ENCODE assay signal across 7 cellular contexts in genomic region chr1:44738985-44739360, GRCh38. TPM values are rescaled to one million over a fixed set of nuclear protein-coding genes. Genes with fewer than 3 reads are reported as not detected.
DNase-seq lines count a peak whose midpoint lies in the region; ATAC-seq and TF ChIP-seq lines count a peak whose summit lies in the region.
"Not testable (repeated sequence)": the region's sequence is repeated elsewhere in the genome, so short reads cannot be mapped to it uniquely, and the experiment has no call there.
"Had no signal": no experiment of that assay in that cellular context is flagged by ENCODE, and none has a peak within 500 bp of the region (broad histone marks: within the 10 kb centered on the region; RNA-seq: fewer than 3 reads in every experiment).

No MANE protein-coding gene starts in this region.

- H3K27ac ChIP-seq in duodenal mucosa (ENCODE audit: low read depth, low read length) (peak overlapping the region; percentile 67), layer of hippocampus (ENCODE audit: low read depth, low read length) (peak overlapping the region; percentile 94)

- peak overlapping the region; percentile 97 for H3K27ac Mint-ChIP-seq in activated CD8-positive, alpha-beta T cell treated with anti-CD3 and anti-CD28 coated beads, Interleukin-2, amount 10 ng/mL, durations not matched to agents 7 days and 5 days

- POLR2A ChIA-PET in AG04449 (lab: Yijun Ruan, JAX), result not testable (repeated sequence)
- POLR2A ChIA-PET in activated CD8-positive, alpha-beta T cell treated with anti-CD3 and anti-CD28 coated beads, Interleukin-2, amount 10 ng/mL, durations not matched to agents 7 days and 5 days (lab: Charles Lee), result interaction anchor here (6.9 to 7.3 kb wide), 2 partner anchors 9 to 17 kb away, joined by 64 to 102 read pairs; partner anchors contain the start of gene RNU5D-1

- not testable (repeated sequence) for H3K9me3 Mint-ChIP-seq in activated CD8-positive, alpha-beta T cell treated with anti-CD3 and anti-CD28 coated beads, Interleukin-2, amount 10 ng/mL, durations not matched to agents 7 days and 5 days (ENCODE audit: insufficient read depth)

- peaks cover 35% of the 10 kb centered on the region for H3K4me1 Mint-ChIP-seq in activated CD8-positive, alpha-beta T cell treated with anti-CD3 and anti-CD28 coated beads, Interleukin-2, amount 10 ng/mL, durations not matched to agents 7 days and 5 days (ENCODE audit: low read depth)

- not testable (repeated sequence) for H3K27me3 Mint-ChIP-seq in activated CD8-positive, alpha-beta T cell treated with anti-CD3 and anti-CD28 coated beads, Interleukin-2, amount 10 ng/mL, durations not matched to agents 7 days and 5 days (ENCODE audit: low read depth)

- not testable (repeated sequence) for TF ChIP-seq CTCF in AG04449 (IDR thresholded peaks at IDR 0.05; ENCODE audit: insufficient read depth, low read length, missing control alignments); retinal pigment epithelial cell (conservative IDR thresholded peaks at IDR 0.05; ENCODE audit: low read depth, low read length)

- H3K4me3 ChIP-seq in AG04449 (ENCODE audit: low read depth, low read length) (peak overlapping the region; percentile 92), duodenal mucosa (ENCODE audit: low read depth in 1 of 2, low read length in 2 of 2) (peak overlapping the region; percentile 80 to 87), retinal pigment epithelial cell (ENCODE audit: low read length) (peak overlapping the region; percentile 89)
- peak overlapping the region; percentile 100 for H3K4me3 ChIP-seq in Jurkat, Clone E6-1 (ENCODE audit: low read length)

- not testable (repeated sequence) for ATAC-seq in activated CD8-positive, alpha-beta T cell treated with anti-CD3 and anti-CD28 coated beads, Interleukin-2, amount 10 ng/mL, durations not matched to agents 7 days and 5 days

- H3K9me3 ChIP-seq in duodenal mucosa (ENCODE audit: control insufficient read depth in 1 of 2, low read length in 2 of 2), result not testable (repeated sequence)

- CTCF ChIA-PET in AG04449 (lab: Yijun Ruan, JAX), result interaction anchor here (0.6 to 3.3 kb wide), 2 partner anchors 8 to 11 kb away, joined by 3 to 24 read pairs; partner anchors contain the start of gene RNU5D-1
- CTCF ChIA-PET in activated CD8-positive, alpha-beta T cell treated with anti-CD3 and anti-CD28 coated beads, Interleukin-2, amount 10 ng/mL, durations not matched to agents 7 days and 5 days (lab: Charles Lee), result interaction anchor here (1.9 to 7.9 kb wide), 2 partner anchors 9 to 36 kb away, joined by 5 to 61 read pairs; partner anchors contain the start of genes RNU5D-1 and RPS8

- DNase-seq in AG04449 (ENCODE audit: low read depth, low spot score); Jurkat, Clone E6-1 (ENCODE audit: low read depth, low spot score); activated CD8-positive, alpha-beta T cell treated with anti-CD3 and anti-CD28 coated beads, Interleukin-2, amount 10 ng/mL, durations not matched to agents 7 days and 5 days; retinal pigment epithelial cell (ENCODE audit: low read depth): not testable (repeated sequence)

- H3K27me3 ChIP-seq in duodenal mucosa (ENCODE audit: control insufficient read depth in 1 of 2, insufficient read depth in 2 of 2, low read length in 2 of 2); layer of hippocampus (ENCODE audit: control insufficient read depth, insufficient read depth, low read length): not testable (repeated sequence)

- H3K9ac ChIP-seq in duodenal mucosa (ENCODE audit: low read depth in 1 of 2, low read length in 2 of 2), result peak overlapping the region; percentile 79 to 90

- peaks cover 34% of the 10 kb centered on the region for H3K36me3 Mint-ChIP-seq in activated CD8-positive, alpha-beta T cell treated with anti-CD3 and anti-CD28 coated beads, Interleukin-2, amount 10 ng/mL, durations not matched to agents 7 days and 5 days (ENCODE audit: low read depth)

- not testable (repeated sequence) for H3K36me3 ChIP-seq in duodenal mucosa (ENCODE audit: control insufficient read depth in 1 of 2, insufficient read depth in 2 of 2, low read length in 2 of 2)

- peaks cover 10 to 14% of the 10 kb centered on the region in 2 donors for H3K4me1 ChIP-seq in duodenal mucosa (ENCODE audit: control insufficient read depth in 1 of 2, insufficient read depth in 2 of 2, low read length in 2 of 2)

- peak overlapping the region; percentile 99 for H3K4me3 Mint-ChIP-seq in activated CD8-positive, alpha-beta T cell treated with anti-CD3 and anti-CD28 coated beads, Interleukin-2, amount 10 ng/mL, durations not matched to agents 7 days and 5 days

RNA-seq across cellular contexts. Expression of gene KIF2C, which starts 0.7 kb away (rescaled TPM):
- polyA plus RNA-seq in Jurkat, Clone E6-1 (2012; ENCODE audit: insufficient read depth, insufficient read length), result 147 TPM
- total RNA-seq in activated CD8-positive, alpha-beta T cell treated with anti-CD3 and anti-CD28 coated beads, Interleukin-2, amount 10 ng/mL, durations not matched to agents 7 days and 5 days, result 100 to 1,000 TPM; 125 to 126 TPM

RNA-seq across cellular contexts. Expression of gene RNU5D-1, which starts 8.0 kb away (rescaled TPM):
- not detected for polyA plus RNA-seq in Jurkat, Clone E6-1 (2012; ENCODE audit: insufficient read depth, insufficient read length)
- total RNA-seq in activated CD8-positive, alpha-beta T cell treated with anti-CD3 and anti-CD28 coated beads, Interleukin-2, amount 10 ng/mL, durations not matched to agents 7 days and 5 days, result not detected
- total RNA-seq: myocyte had no signal

RNA-seq across cellular contexts. Expression of gene RPS8, which starts 36.4 kb away (rescaled TPM):
- 3,288 TPM for polyA plus RNA-seq in Jurkat, Clone E6-1 (2012; ENCODE audit: insufficient read depth, insufficient read length)
- total RNA-seq in activated CD8-positive, alpha-beta T cell treated with anti-CD3 and anti-CD28 coated beads, Interleukin-2, amount 10 ng/mL, durations not matched to agents 7 days and 5 days, result 1,000 to 10,000 TPM; 1,750 to 1,777 TPM

RNA-seq across cellular contexts. Expression of gene BEST4, which starts 49.0 kb away (rescaled TPM):
- not detected for polyA plus RNA-seq in Jurkat, Clone E6-1 (2012; ENCODE audit: insufficient read depth, insufficient read length)
- under 1 TPM; 0.26 to 0.42 TPM for total RNA-seq in activated CD8-positive, alpha-beta T cell treated with anti-CD3 and anti-CD28 coated beads, Interleukin-2, amount 10 ng/mL, durations not matched to agents 7 days and 5 days
